In the genomic region with DNA sequence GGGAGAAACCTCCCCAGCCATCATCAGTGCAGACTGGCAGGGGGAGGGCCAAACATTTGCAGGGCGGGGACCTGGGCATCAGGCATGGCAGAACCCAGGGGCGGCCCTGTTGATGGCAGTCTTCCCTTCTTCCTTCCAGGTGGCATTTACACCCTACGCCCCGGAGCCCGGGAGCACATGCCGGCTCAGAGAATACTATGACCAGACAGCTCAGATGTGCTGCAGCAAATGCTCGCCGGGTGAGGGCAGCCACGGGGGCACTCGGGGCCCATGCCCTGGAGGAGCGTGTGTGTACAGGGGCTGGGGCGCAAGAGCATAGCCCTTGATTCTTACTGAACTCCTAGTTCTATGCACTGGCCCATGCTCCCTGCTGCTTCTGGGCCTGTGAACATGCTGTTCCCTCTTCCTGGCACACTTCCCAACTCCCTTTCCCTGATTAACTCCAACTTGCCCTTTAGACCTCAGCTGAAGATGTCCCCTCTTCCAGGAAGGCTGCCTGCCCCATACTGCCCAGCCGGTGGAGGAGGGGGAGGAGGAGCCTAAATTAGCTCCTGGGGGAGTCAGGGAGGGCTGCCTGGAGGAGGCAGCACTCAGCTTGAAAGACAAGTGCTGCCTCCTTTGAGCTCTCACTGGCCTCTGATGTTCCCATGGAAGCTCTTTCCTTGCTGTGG, we compare ENCODE assay signal across 1 cellular context.
A peak's percentile ranks its signal among the peaks of the same experiment; 100 is the strongest.
TF ChIP-seq lines count a peak whose summit lies in the region.

No MANE protein-coding gene starts in this region.

TF ChIP-seq in K562, 482 proteins besides CTCF, POLR2A, EP300 and RAD21 (continued from another document):
- TF ChIP-seq, protein P1, sequence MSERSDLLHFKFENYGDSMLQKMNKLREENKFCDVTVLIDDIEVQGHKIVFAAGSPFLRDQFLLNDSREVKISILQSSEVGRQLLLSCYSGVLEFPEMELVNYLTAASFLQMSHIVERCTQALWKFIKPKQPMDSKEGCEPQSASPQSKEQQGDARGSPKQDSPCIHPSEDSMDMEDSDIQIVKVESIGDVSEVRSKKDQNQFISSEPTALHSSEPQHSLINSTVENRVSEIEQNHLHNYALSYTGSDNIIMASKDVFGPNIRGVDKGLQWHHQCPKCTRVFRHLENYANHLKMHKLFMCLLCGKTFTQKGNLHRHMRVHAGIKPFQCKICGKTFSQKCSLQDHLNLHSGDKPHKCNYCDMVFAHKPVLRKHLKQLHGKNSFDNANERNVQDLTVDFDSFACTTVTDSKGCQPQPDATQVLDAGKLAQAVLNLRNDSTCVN (CRISPR knock-in tag; IDR thresholded peaks at IDR 0.05), result no peak
- TF ChIP-seq NFIC (IDR thresholded peaks at IDR 0.05) (peak; percentile 61), TFAM (CRISPR knock-in tag; conservative IDR thresholded peaks at IDR 0.05) (no peak), PTBP1 (IDR thresholded peaks at IDR 0.05; ENCODE audit: low read depth, low read length) (peak; percentile 92), KDM1A (IDR thresholded peaks at IDR 0.05) (peak; percentile 70), ZFP36 (IDR thresholded peaks at IDR 0.05; ENCODE audit: low read depth, low read length, partially characterized antibody) (peak; percentile 99), RCOR1 (IDR thresholded peaks at IDR 0.05; ENCODE audit: borderline replicate concordance in 1 of 2, low read depth in 2 of 2, low read length in 2 of 2) (peak in 1 of 2 experiments; percentile 20; a peak in 1 of 4 replicates)
- TF ChIP-seq, protein P2, sequence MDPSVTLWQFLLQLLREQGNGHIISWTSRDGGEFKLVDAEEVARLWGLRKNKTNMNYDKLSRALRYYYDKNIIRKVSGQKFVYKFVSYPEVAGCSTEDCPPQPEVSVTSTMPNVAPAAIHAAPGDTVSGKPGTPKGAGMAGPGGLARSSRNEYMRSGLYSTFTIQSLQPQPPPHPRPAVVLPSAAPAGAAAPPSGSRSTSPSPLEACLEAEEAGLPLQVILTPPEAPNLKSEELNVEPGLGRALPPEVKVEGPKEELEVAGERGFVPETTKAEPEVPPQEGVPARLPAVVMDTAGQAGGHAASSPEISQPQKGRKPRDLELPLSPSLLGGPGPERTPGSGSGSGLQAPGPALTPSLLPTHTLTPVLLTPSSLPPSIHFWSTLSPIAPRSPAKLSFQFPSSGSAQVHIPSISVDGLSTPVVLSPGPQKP (CRISPR knock-in tag; IDR thresholded peaks at IDR 0.05), result no peak
